In genomic region chr14:61439779-61440418, GRCh38 we compare ENCODE assay signal across 10 cellular contexts.
A peak's percentile ranks its signal among the peaks of the same experiment; 100 is the strongest.
DNase-seq lines count a peak whose midpoint lies in the region; ATAC-seq and TF ChIP-seq lines count a peak whose summit lies in the region.
"Had no signal": no experiment of that assay in that cellular context is flagged by ENCODE, and none has a peak within 500 bp of the region (broad histone marks: within the 10 kb centered on the region; RNA-seq: fewer than 3 reads in every experiment).

No MANE protein-coding gene starts in this region.

- intact Hi-C loops in A673 (cut with micrococcal nuclease; ENCODE audit: unreplicated experiment), result no loop called here
- intact Hi-C loops in activated T-helper 2 cell treated with anti-CD3 and anti-CD28 coated beads, Interferon-gamma antibody, Interleukin-2, Interleukin-4, amounts not matched to agents 10 μg/mL and 5 μg/mL and 100 μg/mL, durations not matched to agents 14 hours and 24 hours and 36 hours (cut with micrococcal nuclease), result loop anchor here (2.0 kb wide), 2 partner anchors 13 to 15 kb away; no protein-coding TSS in a partner anchor
- intact Hi-C loops in left colon (cut with DNase I, micrococcal nuclease), result no loop called here

- no peaks in the 10 kb centered on the region for H3K9me3 Mint-ChIP-seq in activated T-helper 2 cell treated with anti-CD3 and anti-CD28 coated beads, Interferon-gamma antibody, Interleukin-2, Interleukin-4, amounts not matched to agents 10 μg/mL and 5 μg/mL and 100 μg/mL, durations not matched to agents 14 hours and 24 hours and 36 hours

- H3K36me3 Mint-ChIP-seq in activated T-helper 2 cell treated with anti-CD3 and anti-CD28 coated beads, Interferon-gamma antibody, Interleukin-2, Interleukin-4, amounts not matched to agents 10 μg/mL and 5 μg/mL and 100 μg/mL, durations not matched to agents 14 hours and 24 hours and 36 hours (ENCODE audit: low read depth), result peaks cover 35% of the 10 kb centered on the region

- no TSS peak for BruUV-seq in A673 (replicated peaks; lab: Mats Ljungman, UMichigan)

- no peaks in the 10 kb centered on the region for H3K27me3 Mint-ChIP-seq in activated T-helper 2 cell treated with anti-CD3 and anti-CD28 coated beads, Interferon-gamma antibody, Interleukin-2, Interleukin-4, amounts not matched to agents 10 μg/mL and 5 μg/mL and 100 μg/mL, durations not matched to agents 14 hours and 24 hours and 36 hours (ENCODE audit: low read depth)

- H3K27me3 ChIP-seq in A673 (replicated peaks; ENCODE audit: insufficient read depth, low read depth, low read length, poor library complexity), result no peaks in the 10 kb centered on the region
- no peaks in the 10 kb centered on the region for H3K27me3 ChIP-seq in lung (ENCODE audit: control insufficient read depth, insufficient read depth)

- no peaks in the 10 kb centered on the region for H3K9me3 ChIP-seq in A673 (ENCODE audit: low read depth, low read length, poor library complexity, severe bottlenecking)
- no peaks in the 10 kb centered on the region for H3K9me3 ChIP-seq in lung (ENCODE audit: control insufficient read depth in 2 of 2, insufficient read depth in 1 of 2, low read length in 1 of 2)

- H3K4me3 ChIP-seq in A673 (ENCODE audit: low read depth, low read length, poor library complexity, severe bottlenecking) (peak overlapping the region; percentile 5), GM08714 (ENCODE audit: low read length) (peak overlapping the region; percentile 39; the same call in 1 of the 2 replicates), lung (no peak overlapping the region)

- H3K36me3 ChIP-seq in A673 (ENCODE audit: insufficient read depth, low read length, poor library complexity, severe bottlenecking), result no peaks in the 10 kb centered on the region
- peaks cover 0 to 1% of the 10 kb centered on the region in 2 donors for H3K36me3 ChIP-seq in lung (ENCODE audit: control insufficient read depth in 2 of 2, insufficient read depth in 2 of 2, low read length in 2 of 2)

- WGBS in lung, 2 donors, result 53 to 66% methylated on average over 4 of the region's 4 CpGs

- no peak for TF ChIP-seq CTCF in A673 (conservative IDR thresholded peaks at IDR 0.05; ENCODE audit: low read depth, low read length)
- TF ChIP-seq CTCF in lung (IDR thresholded peaks at IDR 0.05; ENCODE audit: control extremely low read depth, extremely low read depth), result no peak

- peaks cover 81% of the 10 kb centered on the region for H3K4me1 Mint-ChIP-seq in activated T-helper 2 cell treated with anti-CD3 and anti-CD28 coated beads, Interferon-gamma antibody, Interleukin-2, Interleukin-4, amounts not matched to agents 10 μg/mL and 5 μg/mL and 100 μg/mL, durations not matched to agents 14 hours and 24 hours and 36 hours (ENCODE audit: low read depth)

- ATAC-seq in lung (ENCODE audit: insufficient read depth, low FRiP score) (no peak), GM21737 (IDR thresholded peaks at IDR 0.05; ENCODE audit: unreplicated experiment) (no peak), left colon (no peak)

- DNase-seq in A673 (ENCODE audit: low spot score), result no peak
- DNase-seq in activated T-helper 2 cell treated with anti-CD3 and anti-CD28 coated beads, Interferon-gamma antibody, Interleukin-2, Interleukin-4, amounts not matched to agents 10 μg/mL and 5 μg/mL and 100 μg/mL, durations not matched to agents 14 hours and 24 hours and 36 hours (ENCODE audit: low spot score), result no peak
- DNase-seq in lung (ENCODE audit: low spot score), result no peak
- DNase-seq in HCEC 1CT, result no peak
- no peak for DNase-seq in UCSD-AML1 (lab: John Stamatoyannopoulos, UW; ENCODE audit: unreplicated experiment)
- no peak for DNase-seq in left colon
- DNase-seq: amniotic stem cell, NCI-H1092 treated with DMSO at 0.1 percent for 48 hours had no signal

- CTCF ChIA-PET in A673 (lab: Charles Lee), result no interaction called here

- peak overlapping the region; percentile 79 for H3K4me3 Mint-ChIP-seq in activated T-helper 2 cell treated with anti-CD3 and anti-CD28 coated beads, Interferon-gamma antibody, Interleukin-2, Interleukin-4, amounts not matched to agents 10 μg/mL and 5 μg/mL and 100 μg/mL, durations not matched to agents 14 hours and 24 hours and 36 hours (ENCODE audit: low read depth)

- H3K27ac Mint-ChIP-seq in activated T-helper 2 cell treated with anti-CD3 and anti-CD28 coated beads, Interferon-gamma antibody, Interleukin-2, Interleukin-4, amounts not matched to agents 10 μg/mL and 5 μg/mL and 100 μg/mL, durations not matched to agents 14 hours and 24 hours and 36 hours, result peak overlapping the region; percentile 95

- POLR2A ChIA-PET in A673 (lab: Charles Lee; ENCODE audit: low non-redundant PET), result interaction anchor here (0.5 kb wide), 1 partner anchor 8 kb away, joined by 7 read pairs; no protein-coding TSS in a partner anchor

- H3K27ac ChIP-seq in A673 (ENCODE audit: low read depth, low read length, poor library complexity, severe bottlenecking) (peak overlapping the region; percentile 65), lung (ENCODE audit: low read depth in 1 of 2, low read length in 1 of 2) (peak overlapping the region; percentile 5 to 94)

- peaks cover 29% of the 10 kb centered on the region for H3K4me1 ChIP-seq in A673 (ENCODE audit: insufficient read depth, low read length, poor library complexity, severe bottlenecking)
- peaks cover 24% of the 10 kb centered on the region in 2 donors for H3K4me1 ChIP-seq in lung (ENCODE audit: control insufficient read depth in 2 of 2, insufficient read depth in 2 of 2, low read length in 2 of 2)
